ENCODE assay signal across 13 cellular contexts in the genomic region with DNA sequence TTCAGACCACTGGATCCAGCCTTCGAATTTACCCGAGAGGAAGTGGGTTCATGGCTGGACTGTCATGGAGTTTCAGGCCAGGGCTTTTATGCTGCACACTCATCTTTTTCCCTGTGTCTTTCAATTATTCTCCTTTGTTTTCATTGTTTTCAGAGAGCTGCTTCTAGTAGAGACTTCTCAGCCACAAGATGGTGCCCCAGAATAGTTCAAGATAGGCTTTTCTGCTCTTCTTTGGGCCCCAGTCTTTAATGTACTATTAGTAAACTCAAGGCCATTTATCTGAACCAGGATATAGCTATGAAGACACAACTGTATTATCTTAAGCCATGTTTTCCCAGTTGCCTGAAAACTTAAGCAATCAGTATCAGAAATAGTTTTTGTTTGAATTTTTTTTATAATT. TPM values are rescaled to one million over a fixed set of nuclear protein-coding genes. Genes with fewer than 3 reads are reported as not detected.
DNase-seq lines count a peak whose midpoint lies in the region; ATAC-seq and TF ChIP-seq lines count a peak whose summit lies in the region.
"Had no signal": no experiment of that assay in that cellular context is flagged by ENCODE, and none has a peak within 500 bp of the region (broad histone marks: within the 10 kb centered on the region; RNA-seq: fewer than 3 reads in every experiment).

No MANE protein-coding gene starts in this region.

- peaks cover under 1% of the 10 kb centered on the region for H3K36me3 ChIP-seq in OCI-LY3 (replicated peaks; ENCODE audit: low read depth, low read length)
- no peaks in the 10 kb centered on the region for H3K36me3 ChIP-seq in fibroblast of lung (ENCODE audit: control insufficient read depth, insufficient read depth, low read length)

- H3K9me3 ChIP-seq in OCI-LY3 (ENCODE audit: insufficient read depth, low read length) = no peaks in the 10 kb centered on the region
- no peaks in the 10 kb centered on the region for H3K9me3 ChIP-seq in fibroblast of lung (ENCODE audit: control insufficient read depth, insufficient read depth, low read depth, low read length)

- ATAC-seq in naive B cell (ENCODE audit: low read depth in 2 of 2) = peak; percentile 41 to 44
- ATAC-seq in HG02938 (IDR thresholded peaks at IDR 0.05; ENCODE audit: unreplicated experiment) = no peak
- no peak for ATAC-seq in HG03135 (IDR thresholded peaks at IDR 0.05; ENCODE audit: unreplicated experiment)
- no peak for ATAC-seq in HG02798 (IDR thresholded peaks at IDR 0.05; ENCODE audit: poor library complexity, unreplicated experiment)
- no peak for ATAC-seq in GM18517 (IDR thresholded peaks at IDR 0.05; ENCODE audit: unreplicated experiment)

- no peak overlapping the region for H2AFZ ChIP-seq in OCI-LY3 (ENCODE audit: low read depth, low read length)
- no peak overlapping the region for H2AFZ ChIP-seq in fibroblast of lung (ENCODE audit: low read length)

- no peak overlapping the region for H3K27ac Mint-ChIP-seq in naive B cell
- H3K27ac Mint-ChIP-seq: activated naive CD8-positive, alpha-beta T cell had no signal

- peaks cover 3% of the 10 kb centered on the region for H3K4me1 ChIP-seq in OCI-LY3 (ENCODE audit: low read length)
- no peaks in the 10 kb centered on the region for H3K4me1 ChIP-seq in fibroblast of lung (ENCODE audit: control insufficient read depth, extremely low read depth, insufficient read depth, low read length)

- DNase-seq in EH (ENCODE audit: low read depth) = peak; percentile 39
- peak in 1 of 2 donors; percentile 31 for DNase-seq in fibroblast of lung (ENCODE audit: low read depth in 2 of 2)
- DNase-seq in naive B cell = no peak
- DNase-seq: KG1; NCI-H510A; stimulated activated CD8-positive, alpha-beta memory T cell treated with anti-CD3 and anti-CD28 coated beads, Interleukin-4, amount 100 ng/mL, for 48 hours had no signal

- H3K27ac ChIP-seq in OCI-LY3 (ENCODE audit: low read length) (no peak overlapping the region), fibroblast of lung (ENCODE audit: insufficient read depth, low read length) (no peak overlapping the region)
- H3K27ac ChIP-seq: skin epidermis had no signal

- H4K20me1 ChIP-seq in OCI-LY3 (ENCODE audit: insufficient read depth, low read length) = no peaks in the 10 kb centered on the region
- H4K20me1 ChIP-seq in fibroblast of lung (ENCODE audit: control insufficient read depth, extremely low read depth, insufficient read depth, low read length) = peaks cover 3% of the 10 kb centered on the region

- no peak overlapping the region for H3K4me3 Mint-ChIP-seq in naive B cell
- H3K4me3 Mint-ChIP-seq: activated naive CD8-positive, alpha-beta T cell had no signal

- TF ChIP-seq CTCF in OCI-LY3 (IDR thresholded peaks at IDR 0.05; ENCODE audit: low read depth, low read length) (peak; percentile 47), fibroblast of lung (conservative IDR thresholded peaks at IDR 0.05 in 1 of 2, IDR thresholded peaks at IDR 0.05 in 1 of 2; ENCODE audit: low read depth in 1 of 2, low read length in 2 of 2) (peak; percentile 11 to 14)

- H3K9me3 Mint-ChIP-seq in naive B cell = peaks cover 0 to 4% (median 0%) of the 10 kb centered on the region in 7 donors

- peaks cover 6 to 9% of the 10 kb centered on the region in 2 donors for H3K36me3 Mint-ChIP-seq in naive B cell

- H3K27me3 ChIP-seq in OCI-LY3 (ENCODE audit: low read depth, low read length) = no peaks in the 10 kb centered on the region
- no peaks in the 10 kb centered on the region for H3K27me3 ChIP-seq in fibroblast of lung (ENCODE audit: control insufficient read depth, insufficient read depth, low read length)

- H3K27me3 Mint-ChIP-seq in naive B cell = no peaks in the 10 kb centered on the region
- H3K27me3 Mint-ChIP-seq: activated naive CD8-positive, alpha-beta T cell had no signal

- no peaks in the 10 kb centered on the region for H3K4me1 Mint-ChIP-seq in naive B cell

- H3K79me2 ChIP-seq in OCI-LY3 (ENCODE audit: low read length) (no peaks in the 10 kb centered on the region), fibroblast of lung (ENCODE audit: control insufficient read depth, insufficient read depth, low read length) (no peaks in the 10 kb centered on the region)

- H3K4me3 ChIP-seq in OCI-LY3 (ENCODE audit: low read length) (no peak overlapping the region), fibroblast of lung (replicated peaks in 1 of 4; ENCODE audit: control extremely low read depth in 1 of 4, insufficient read depth in 1 of 4, low read depth in 3 of 4, low read length in 4 of 4) (no peak overlapping the region)
- H3K4me3 ChIP-seq: skin epidermis had no signal

- H3K4me2 ChIP-seq in OCI-LY3 (ENCODE audit: low read length) = no peak overlapping the region
- H3K4me2 ChIP-seq in fibroblast of lung (ENCODE audit: extremely low read depth, insufficient read depth, low read length) = no peak overlapping the region

- H3K9ac ChIP-seq in OCI-LY3 (ENCODE audit: low read length) = no peak overlapping the region
- H3K9ac ChIP-seq in fibroblast of lung (ENCODE audit: insufficient read depth, low read length) = no peak overlapping the region

RNA-seq across cellular contexts. Expression of gene PSMA6, which starts 30.4 kb away (rescaled TPM):
- total RNA-seq in fibroblast of lung = 190 and 254 TPM in 2 replicates
- polyA plus RNA-seq in fibroblast of lung = 225 and 253 TPM in 2 replicates
- 191 and 218 TPM in 2 replicates for polyA plus RNA-seq in fibroblast of lung (2012)
- 31.7 and 41.0 TPM in 2 replicates for polyA minus RNA-seq in fibroblast of lung (ENCODE audit: low replicate concordance)
- 100 to 1,000 TPM; 216 to 373 (median 267) TPM for polyA plus RNA-seq in naive B cell (ENCODE audit: low read depth in 6 of 6)

Comparison
In these comparisons a context has a peak if more than half of its experiments do, and no peak if none do; other contexts are left out.
1. ATAC-seq: peak in naive B cell (2 of 2); none in HG02938 (single experiment), HG03135 (single experiment), HG02798 (single experiment) and GM18517 (single experiment).